1 cellular context compared by ENCODE assay signal in the genomic region with DNA sequence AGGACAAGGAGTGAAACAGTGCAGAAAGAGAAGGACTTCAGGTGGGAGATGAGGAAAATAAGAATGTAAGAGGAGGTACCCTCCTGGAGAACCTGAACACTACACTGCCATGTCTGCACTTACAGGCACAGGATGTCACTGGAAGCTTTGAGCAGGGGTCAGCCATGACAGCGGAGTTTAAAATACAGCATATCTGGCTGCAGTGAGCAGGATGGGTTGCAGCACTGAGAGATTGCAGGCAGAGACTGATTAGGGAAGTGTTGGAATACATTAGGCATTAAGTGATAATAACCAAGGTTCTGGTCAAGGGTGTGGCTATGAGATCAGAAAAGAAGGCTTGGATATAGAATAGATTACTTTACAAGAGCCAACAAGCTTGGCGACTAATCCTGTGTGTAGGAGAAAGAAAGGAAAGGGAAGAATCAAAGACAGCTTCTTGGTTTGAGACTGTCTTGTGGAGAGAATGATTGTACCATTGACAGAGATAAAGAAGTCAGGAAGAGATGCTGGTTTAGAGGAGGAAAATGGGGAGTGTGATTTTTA.
TF ChIP-seq lines count a peak whose summit lies in the region.

No MANE protein-coding gene starts in this region.

TF ChIP-seq in GM12878, 131 proteins besides CTCF, POLR2A, EP300 and RAD21 (continued from another document):
- no peak for TF ChIP-seq NFXL1 (IDR thresholded peaks at IDR 0.05; ENCODE audit: borderline replicate concordance)
- TF ChIP-seq HDAC2 (IDR thresholded peaks at IDR 0.05), result no peak
- TF ChIP-seq, protein P1, sequence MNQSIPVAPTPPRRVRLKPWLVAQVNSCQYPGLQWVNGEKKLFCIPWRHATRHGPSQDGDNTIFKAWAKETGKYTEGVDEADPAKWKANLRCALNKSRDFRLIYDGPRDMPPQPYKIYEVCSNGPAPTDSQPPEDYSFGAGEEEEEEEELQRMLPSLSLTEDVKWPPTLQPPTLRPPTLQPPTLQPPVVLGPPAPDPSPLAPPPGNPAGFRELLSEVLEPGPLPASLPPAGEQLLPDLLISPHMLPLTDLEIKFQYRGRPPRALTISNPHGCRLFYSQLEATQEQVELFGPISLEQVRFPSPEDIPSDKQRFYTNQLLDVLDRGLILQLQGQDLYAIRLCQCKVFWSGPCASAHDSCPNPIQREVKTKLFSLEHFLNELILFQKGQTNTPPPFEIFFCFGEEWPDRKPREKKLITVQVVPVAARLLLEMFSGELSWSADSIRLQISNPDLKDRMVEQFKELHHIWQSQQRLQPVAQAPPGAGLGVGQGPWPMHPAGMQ (IDR thresholded peaks at IDR 0.05; ENCODE audit: borderline replicate concordance), result no peak
- TF ChIP-seq MXI1 (IDR thresholded peaks at IDR 0.05; ENCODE audit: low read depth, low read length), result no peak
- TF ChIP-seq, protein P2, sequence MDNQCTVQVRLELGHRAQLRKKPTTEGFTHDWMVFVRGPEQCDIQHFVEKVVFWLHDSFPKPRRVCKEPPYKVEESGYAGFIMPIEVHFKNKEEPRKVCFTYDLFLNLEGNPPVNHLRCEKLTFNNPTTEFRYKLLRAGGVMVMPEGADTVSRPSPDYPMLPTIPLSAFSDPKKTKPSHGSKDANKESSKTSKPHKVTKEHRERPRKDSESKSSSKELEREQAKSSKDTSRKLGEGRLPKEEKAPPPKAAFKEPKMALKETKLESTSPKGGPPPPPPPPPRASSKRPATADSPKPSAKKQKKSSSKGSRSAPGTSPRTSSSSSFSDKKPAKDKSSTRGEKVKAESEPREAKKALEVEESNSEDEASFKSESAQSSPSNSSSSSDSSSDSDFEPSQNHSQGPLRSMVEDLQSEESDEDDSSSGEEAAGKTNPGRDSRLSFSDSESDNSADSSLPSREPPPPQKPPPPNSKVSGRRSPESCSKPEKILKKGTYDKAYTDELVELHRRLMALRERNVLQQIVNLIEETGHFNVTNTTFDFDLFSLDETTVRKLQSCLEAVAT (IDR thresholded peaks at IDR 0.05), result no peak
- TF ChIP-seq NR2F1 (conservative IDR thresholded peaks at IDR 0.05), result no peak
- TF ChIP-seq RB1 (IDR thresholded peaks at IDR 0.05; ENCODE audit: borderline replicate concordance), result no peak
- no peak for TF ChIP-seq ELK1 (IDR thresholded peaks at IDR 0.05; ENCODE audit: low read depth, low read length)
- TF ChIP-seq STAT1 (conservative IDR thresholded peaks at IDR 0.05), result no peak
- TF ChIP-seq MTA3 (IDR thresholded peaks at IDR 0.05; ENCODE audit: borderline replicate concordance, low read length), result no peak
- TF ChIP-seq CREM (IDR thresholded peaks at IDR 0.05; ENCODE audit: low read depth), result no peak
TF ChIP-seq in GM12878: peak in this region for 0.
